ENCODE assay signal across 1 cellular context in the genomic region with DNA sequence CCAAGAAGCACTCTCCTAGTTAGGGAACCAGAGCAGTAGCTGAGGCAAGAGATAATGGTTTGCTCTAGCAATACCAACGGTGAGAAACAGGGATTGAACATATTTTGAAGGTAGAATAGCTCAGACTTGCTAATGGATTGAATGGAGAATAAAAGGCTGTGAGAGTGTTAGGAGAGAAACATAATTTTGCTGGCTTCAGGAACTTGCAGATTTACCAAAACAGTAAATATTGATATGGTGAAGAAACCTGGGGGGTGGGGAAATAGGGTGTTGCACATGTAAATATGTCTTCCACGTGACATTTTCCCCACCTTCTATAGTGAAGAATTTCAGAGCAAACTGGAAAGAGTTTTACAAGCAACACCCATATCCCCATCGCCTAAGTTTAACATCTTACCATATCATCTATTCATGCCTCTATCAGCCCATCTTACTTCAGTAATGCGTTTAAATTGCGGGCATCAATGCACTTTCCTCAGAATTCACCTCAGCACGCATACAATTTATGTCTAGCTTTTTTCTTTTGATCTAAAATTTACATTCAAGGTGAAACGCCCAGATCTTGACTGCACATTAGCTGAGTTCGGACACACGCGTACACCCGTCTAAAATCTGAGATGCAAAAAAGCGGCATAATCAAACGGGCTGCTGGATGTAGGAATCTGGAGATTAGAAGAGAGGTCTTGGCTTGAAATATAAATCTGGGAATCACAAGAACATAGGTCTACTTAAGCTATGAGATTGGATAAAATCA.
TF ChIP-seq lines count a peak whose summit lies in the region.

No MANE protein-coding gene starts in this region.

TF ChIP-seq in HepG2, 621 proteins besides CTCF, POLR2A, EP300 and RAD21:
- TF ChIP-seq TFE3 (CRISPR knock-in tag; IDR thresholded peaks at IDR 0.05) (no peak), MBNL3 (CRISPR knock-in tag; conservative IDR thresholded peaks at IDR 0.05) (no peak), SRSF1 (optimal IDR thresholded peaks at IDR 0.05; ENCODE audit: low read depth, low read length) (no peak), ZNF766 (CRISPR knock-in tag; IDR thresholded peaks at IDR 0.05; ENCODE audit: borderline replicate concordance) (no peak), CREB1 (IDR thresholded peaks at IDR 0.05) (no peak), CREB1 (CRISPR knock-in tag; IDR thresholded peaks at IDR 0.05) (no peak), SOX13 (IDR thresholded peaks at IDR 0.05) (no peak), SOX13 (CRISPR knock-in tag; conservative IDR thresholded peaks at IDR 0.05 in 1 of 2, IDR thresholded peaks at IDR 0.05 in 1 of 2) (no peak), ZNF124 (CRISPR knock-in tag; IDR thresholded peaks at IDR 0.05) (no peak), CBX2 (IDR thresholded peaks at IDR 0.05; ENCODE audit: low read depth, low read length) (no peak; the same call in 1 of the 2 replicates), CBX2 (CRISPR knock-in tag; IDR thresholded peaks at IDR 0.05; ENCODE audit: low read depth) (no peak), ZNF33B (CRISPR knock-in tag; IDR thresholded peaks at IDR 0.05) (no peak), REL (CRISPR knock-in tag; conservative IDR thresholded peaks at IDR 0.05) (no peak), ZNF282 (IDR thresholded peaks at IDR 0.05; ENCODE audit: partially characterized antibody) (no peak), ZBTB8A (CRISPR knock-in tag; IDR thresholded peaks at IDR 0.05; ENCODE audit: borderline replicate concordance, low read depth) (no peak), ZNF292 (CRISPR knock-in tag; IDR thresholded peaks at IDR 0.05; ENCODE audit: borderline replicate concordance, low read depth) (no peak), NCOA1 (CRISPR knock-in tag; IDR thresholded peaks at IDR 0.05) (no peak), ZFP90 (CRISPR knock-in tag; IDR thresholded peaks at IDR 0.05; ENCODE audit: borderline replicate concordance) (no peak)
- TF ChIP-seq, protein P1, sequence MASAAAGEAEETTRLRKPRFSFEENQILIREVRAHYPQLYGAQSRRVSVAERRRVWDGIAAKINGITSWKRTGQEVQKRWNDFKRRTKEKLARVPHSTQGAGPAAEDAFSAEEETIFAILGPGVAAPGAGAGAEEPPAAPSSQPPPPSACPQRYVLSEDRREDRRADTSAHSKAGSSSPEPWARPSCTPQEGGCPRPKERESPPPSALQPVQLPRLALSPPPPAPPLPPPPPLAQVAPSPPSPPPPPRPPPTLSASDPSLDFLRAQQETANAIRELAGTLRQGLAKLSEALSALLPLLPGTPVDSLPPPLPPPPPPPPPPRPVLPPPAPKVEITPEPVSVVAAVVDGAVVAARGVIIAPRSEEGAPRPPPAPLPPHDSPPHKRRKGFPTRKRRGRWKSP (CRISPR knock-in tag; IDR thresholded peaks at IDR 0.05) = no peak
- TF ChIP-seq, protein P2, sequence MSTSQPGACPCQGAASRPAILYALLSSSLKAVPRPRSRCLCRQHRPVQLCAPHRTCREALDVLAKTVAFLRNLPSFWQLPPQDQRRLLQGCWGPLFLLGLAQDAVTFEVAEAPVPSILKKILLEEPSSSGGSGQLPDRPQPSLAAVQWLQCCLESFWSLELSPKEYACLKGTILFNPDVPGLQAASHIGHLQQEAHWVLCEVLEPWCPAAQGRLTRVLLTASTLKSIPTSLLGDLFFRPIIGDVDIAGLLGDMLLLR (CRISPR knock-in tag; IDR thresholded peaks at IDR 0.05) = no peak
- TF ChIP-seq, protein P3, sequence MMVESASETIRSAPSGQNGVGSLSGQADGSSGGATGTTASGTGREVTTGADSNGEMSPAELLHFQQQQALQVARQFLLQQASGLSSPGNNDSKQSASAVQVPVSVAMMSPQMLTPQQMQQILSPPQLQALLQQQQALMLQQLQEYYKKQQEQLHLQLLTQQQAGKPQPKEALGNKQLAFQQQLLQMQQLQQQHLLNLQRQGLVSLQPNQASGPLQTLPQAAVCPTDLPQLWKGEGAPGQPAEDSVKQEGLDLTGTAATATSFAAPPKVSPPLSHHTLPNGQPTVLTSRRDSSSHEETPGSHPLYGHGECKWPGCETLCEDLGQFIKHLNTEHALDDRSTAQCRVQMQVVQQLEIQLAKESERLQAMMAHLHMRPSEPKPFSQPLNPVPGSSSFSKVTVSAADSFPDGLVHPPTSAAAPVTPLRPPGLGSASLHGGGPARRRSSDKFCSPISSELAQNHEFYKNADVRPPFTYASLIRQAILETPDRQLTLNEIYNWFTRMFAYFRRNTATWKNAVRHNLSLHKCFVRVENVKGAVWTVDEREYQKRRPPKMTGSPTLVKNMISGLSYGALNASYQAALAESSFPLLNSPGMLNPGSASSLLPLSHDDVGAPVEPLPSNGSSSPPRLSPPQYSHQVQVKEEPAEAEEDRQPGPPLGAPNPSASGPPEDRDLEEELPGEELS (CRISPR knock-in tag; IDR thresholded peaks at IDR 0.05) = no peak
